In genomic region chr18:79321625-79322024, GRCh38 we compare ENCODE assay signal across 27 cellular contexts.
DNase-seq lines count a peak whose midpoint lies in the region; ATAC-seq and TF ChIP-seq lines count a peak whose summit lies in the region.
"Had no signal": no experiment of that assay in that cellular context is flagged by ENCODE, and none has a peak within 500 bp of the region (broad histone marks: within the 10 kb centered on the region; RNA-seq: fewer than 3 reads in every experiment).

No MANE protein-coding gene starts in this region.

- no peak for TF ChIP-seq CTCF in PC-3 (conservative IDR thresholded peaks at IDR 0.05; ENCODE audit: low read depth, low read length)
- no peak for TF ChIP-seq CTCF in fibroblast of villous mesenchyme (IDR thresholded peaks at IDR 0.05; ENCODE audit: insufficient read depth, low read depth, low read length)
- no peak for TF ChIP-seq CTCF in smooth muscle cell (IDR thresholded peaks at IDR 0.05; ENCODE audit: borderline replicate concordance, insufficient read depth, poor library complexity, severe bottlenecking)

- peaks cover 0 to 2% (median 0%) of the 10 kb centered on the region in 6 donors for H3K9me3 Mint-ChIP-seq in immature natural killer cell
- H3K9me3 Mint-ChIP-seq: T-helper 1 cell treated with Interleukin-12 subunit alpha and Interleukin-12 subunit beta and Interleukin-4 antibody, amounts not matched to agents 30 μg/mL and 1 μg/mL, for 36 hours had no signal

- no peaks in the 10 kb centered on the region for H3K79me2 ChIP-seq in PC-3 (ENCODE audit: low read length)
- no peaks in the 10 kb centered on the region for H3K79me2 ChIP-seq in smooth muscle cell (ENCODE audit: low read depth)

- BruUV-seq in PC-3 (replicated peaks; lab: Mats Ljungman, UMichigan) = no TSS peak

- H3K9me3 ChIP-seq in PC-3 (ENCODE audit: low read length) = no peaks in the 10 kb centered on the region
- H3K9me3 ChIP-seq in smooth muscle cell (replicated peaks; ENCODE audit: low read depth) = no peaks in the 10 kb centered on the region
- H3K9me3 ChIP-seq: breast epithelium, esophagus squamous epithelium, HAP-1, Peyer's patch, SJSA1, suprapubic skin had no signal

- peaks cover 5 to 14% (median 9%) of the 10 kb centered on the region in 3 donors for H3K27me3 Mint-ChIP-seq in immature natural killer cell (ENCODE audit: low read depth in 3 of 3)
- H3K27me3 Mint-ChIP-seq: naive thymus-derived CD4-positive, alpha-beta T cell; stimulated activated memory B cell treated with anti-CD40 and anti-IgM and Interleukin-4, amounts not matched to agents 10 μg/mL and 1 μg/mL and 100 μg/mL, for 72 hours had no signal

- H3K4me2 ChIP-seq in PC-3 (ENCODE audit: low read length) (no peak overlapping the region), smooth muscle cell (no peak overlapping the region)

- H3K4me1 ChIP-seq in PC-3 (ENCODE audit: insufficient read depth, low read length) = no peaks in the 10 kb centered on the region
- no peaks in the 10 kb centered on the region for H3K4me1 ChIP-seq in smooth muscle cell (ENCODE audit: low read depth)
- H3K4me1 ChIP-seq: breast epithelium, HAP-1, Peyer's patch, SJSA1 had no signal

- H3K27ac ChIP-seq in PC-3 (ENCODE audit: low read length) = no peak overlapping the region
- no peak overlapping the region for H3K27ac ChIP-seq in smooth muscle cell (ENCODE audit: low read depth)
- H3K27ac ChIP-seq: breast epithelium, C4-2B, esophagus squamous epithelium, Peyer's patch, SJSA1, suprapubic skin had no signal

- no peaks in the 10 kb centered on the region for H3K9me2 ChIP-seq in PC-3 (replicated peaks; ENCODE audit: low read length)

- DNase-seq in AG08395 (ENCODE audit: low spot score) = peak; percentile 83
- DNase-seq in GM03348 (ENCODE audit: low spot score) = peak; percentile 82
- no peak for DNase-seq in PC-3
- peak; percentile 54 for DNase-seq in fibroblast of villous mesenchyme (ENCODE audit: low read depth)
- DNase-seq in immature natural killer cell = no peak
- no peak for DNase-seq in smooth muscle cell (lab: John Stamatoyannopoulos, UW; ENCODE audit: unreplicated experiment)
- no peak for DNase-seq in NCI-H524 treated with DMSO at 0.1 percent for 48 hours (lab: John Stamatoyannopoulos, UW)
- no peak for DNase-seq in amniotic stem cell (lab: John Stamatoyannopoulos, UW)
- DNase-seq: activated T-cell treated with anti-CD3 and anti-CD28 coated beads, Interleukin-2, amount 50 U/mL, for 1 hour; amygdala; Calu3; cortex of kidney; DND-41; esophagus squamous epithelium; naive thymus-derived CD4-positive, alpha-beta T cell; NCI-H1930; NCI-H446; Peyer's patch; retina had no signal

- H3K27ac Mint-ChIP-seq in immature natural killer cell = no peak overlapping the region
- H3K27ac Mint-ChIP-seq: stimulated activated memory B cell treated with anti-CD40 and anti-IgM and Interleukin-4, amounts not matched to agents 10 μg/mL and 1 μg/mL and 100 μg/mL, for 72 hours; T-helper 1 cell treated with Interleukin-12 subunit alpha and Interleukin-12 subunit beta and Interleukin-4 antibody, amounts not matched to agents 30 μg/mL and 1 μg/mL, for 36 hours had no signal

- peaks cover 43 to 57% of the 10 kb centered on the region in 2 donors for H3K4me1 Mint-ChIP-seq in immature natural killer cell
- H3K4me1 Mint-ChIP-seq: stimulated activated memory B cell treated with anti-CD40 and anti-IgM and Interleukin-4, amounts not matched to agents 10 μg/mL and 1 μg/mL and 100 μg/mL, for 72 hours had no signal

- H3K4me3 ChIP-seq in PC-3 (ENCODE audit: low read length) (no peak overlapping the region), fibroblast of villous mesenchyme (ENCODE audit: low read depth, low read length) (no peak overlapping the region), smooth muscle cell (no peak overlapping the region)
- H3K4me3 ChIP-seq: breast epithelium, esophagus squamous epithelium, HAP-1, Peyer's patch, SJSA1, suprapubic skin had no signal

- no peak overlapping the region for H3K9ac ChIP-seq in PC-3 (ENCODE audit: low read length)
- H3K9ac ChIP-seq in smooth muscle cell (ENCODE audit: low read depth) = no peak overlapping the region

- intact Hi-C loops in PC-3 (cut with micrococcal nuclease) = no loop called here

- H3K27me3 ChIP-seq in PC-3 (ENCODE audit: low read length) = no peaks in the 10 kb centered on the region
- H3K27me3 ChIP-seq in smooth muscle cell (ENCODE audit: low read depth) = no peaks in the 10 kb centered on the region
- H3K27me3 ChIP-seq: breast epithelium, esophagus squamous epithelium, Peyer's patch, SJSA1, suprapubic skin had no signal

- no peak overlapping the region for H3K4me3 Mint-ChIP-seq in immature natural killer cell
- H3K4me3 Mint-ChIP-seq: naive thymus-derived CD4-positive, alpha-beta T cell; stimulated activated memory B cell treated with anti-CD40 and anti-IgM and Interleukin-4, amounts not matched to agents 10 μg/mL and 1 μg/mL and 100 μg/mL, for 72 hours; T-helper 1 cell treated with Interleukin-12 subunit alpha and Interleukin-12 subunit beta and Interleukin-4 antibody, amounts not matched to agents 30 μg/mL and 1 μg/mL, for 36 hours had no signal

- peaks cover 11 to 27% (median 21%) of the 10 kb centered on the region in 3 donors for H3K36me3 Mint-ChIP-seq in immature natural killer cell

- H3K36me3 ChIP-seq in PC-3 (ENCODE audit: low read depth, low read length) = no peaks in the 10 kb centered on the region
- H3K36me3 ChIP-seq in smooth muscle cell (ENCODE audit: low read depth) = peaks cover 2% of the 10 kb centered on the region
- H3K36me3 ChIP-seq: breast epithelium, HAP-1, Peyer's patch, SJSA1 had no signal

- CTCF ChIA-PET in PC-3 (lab: Charles Lee) = no interaction called here

- H2AFZ ChIP-seq in PC-3 (ENCODE audit: low read length) (no peak overlapping the region), smooth muscle cell (ENCODE audit: low read depth) (no peak overlapping the region)

- no peaks in the 10 kb centered on the region for H3F3A ChIP-seq in PC-3 (ENCODE audit: low read length, unreplicated experiment)
- no peaks in the 10 kb centered on the region for H3F3A ChIP-seq in smooth muscle cell (ENCODE audit: low read depth)

- ATAC-seq in PC-3 = peak; percentile 68
- ATAC-seq: left lobe of liver; naive thymus-derived CD4-positive, alpha-beta T cell; stimulated activated memory B cell treated with anti-CD40 and anti-IgM and Interleukin-4, amounts not matched to agents 10 μg/mL and 1 μg/mL and 100 μg/mL, for 72 hours had no signal

- WGBS in smooth muscle cell (ENCODE audit: low lambda C conversion rate) = 90% methylated on average over 3 of the region's 3 CpGs

- H4K20me1 ChIP-seq in PC-3 (ENCODE audit: low read length) (no peaks in the 10 kb centered on the region), smooth muscle cell (ENCODE audit: low read depth) (no peaks in the 10 kb centered on the region)

- POLR2A ChIA-PET in PC-3 (lab: Charles Lee; ENCODE audit: unreplicated experiment) = interaction anchor here (0.5 kb wide), 1 partner anchor 1539 kb away, joined by 5 read pairs; no protein-coding TSS in a partner anchor

Comparison
In these comparisons a context has a peak if more than half of its experiments do, and no peak if none do; other contexts are left out.
1. DNase-seq: peak in AG08395 (single experiment), GM03348 (single experiment) and fibroblast of villous mesenchyme (single experiment); none in PC-3 (single experiment), immature natural killer cell (0 of 3), smooth muscle cell (single experiment), NCI-H524 treated with DMSO at 0.1 percent for 48 hours (single experiment) and amniotic stem cell (single experiment).